1 cellular context compared by ENCODE assay signal in genomic region chr14:81589381-81590065, GRCh38.
TF ChIP-seq lines count a peak whose summit lies in the region.

No MANE protein-coding gene starts in this region.

TF ChIP-seq in HepG2, 621 proteins besides CTCF, POLR2A, EP300 and RAD21 (continued from another document):
- TF ChIP-seq ATF7 (IDR thresholded peaks at IDR 0.05) (no peak), ATF7 (CRISPR knock-in tag; IDR thresholded peaks at IDR 0.05) (no peak), KAT8 (CRISPR knock-in tag; IDR thresholded peaks at IDR 0.05) (no peak), PRMT3 (CRISPR knock-in tag; IDR thresholded peaks at IDR 0.05; ENCODE audit: borderline replicate concordance, low read depth) (no peak), RBFOX2 (IDR thresholded peaks at IDR 0.05; ENCODE audit: low read depth, low read length) (no peak)
